Comparison of ENCODE assay signal across 1 cellular context in the genomic region with DNA sequence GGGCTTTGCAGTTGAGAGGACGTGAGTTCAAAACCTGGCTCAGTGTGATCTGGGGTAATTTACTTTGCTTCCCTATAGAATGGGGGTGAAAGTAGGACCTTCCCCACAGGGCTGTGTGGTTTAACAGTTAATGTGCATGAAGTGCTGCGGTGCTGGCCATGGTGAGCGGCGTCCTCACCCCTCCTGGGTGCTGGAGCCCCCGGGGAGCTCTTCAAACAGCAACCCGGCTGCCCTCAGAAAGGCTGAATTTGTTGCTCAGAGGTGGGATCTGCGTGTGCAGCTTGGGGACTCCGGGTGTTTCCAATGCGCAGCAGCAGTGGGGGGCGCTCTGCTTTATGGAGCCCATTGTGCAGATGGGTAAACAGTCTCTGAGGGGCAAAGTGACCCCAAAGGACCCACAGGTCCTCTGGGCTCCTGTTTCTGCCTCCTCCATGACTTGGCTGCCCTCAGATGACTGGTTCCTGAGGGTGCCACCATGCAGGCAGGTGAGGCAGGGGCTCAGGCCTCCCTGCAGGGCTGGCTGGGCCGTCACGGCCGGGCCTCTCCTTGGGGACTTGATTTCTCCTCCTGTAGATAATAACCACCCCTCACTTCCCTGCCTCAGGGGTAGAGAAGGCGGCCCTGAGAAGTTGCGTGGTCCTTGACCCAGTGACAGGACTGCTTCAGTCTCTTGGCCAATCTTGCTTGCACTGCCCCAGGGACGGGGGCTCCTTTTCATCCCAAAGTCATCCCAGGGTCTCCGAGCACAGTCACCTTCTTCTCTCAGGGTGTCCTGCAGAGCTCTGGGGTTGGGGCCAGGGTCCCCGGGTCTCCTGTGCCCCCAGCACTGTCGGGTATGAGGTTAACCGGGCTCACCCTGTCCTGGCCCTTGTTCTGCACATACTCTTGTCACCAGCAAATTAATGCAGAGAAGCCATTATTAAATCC.
TF ChIP-seq lines count a peak whose summit lies in the region.

No MANE protein-coding gene starts in this region.

TF ChIP-seq in H1, 55 proteins besides CTCF, POLR2A, EP300 and RAD21:
- TF ChIP-seq, protein P1, sequence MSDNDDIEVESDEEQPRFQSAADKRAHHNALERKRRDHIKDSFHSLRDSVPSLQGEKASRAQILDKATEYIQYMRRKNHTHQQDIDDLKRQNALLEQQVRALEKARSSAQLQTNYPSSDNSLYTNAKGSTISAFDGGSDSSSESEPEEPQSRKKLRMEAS (IDR thresholded peaks at IDR 0.05) = no peak
- TF ChIP-seq, protein P2, sequence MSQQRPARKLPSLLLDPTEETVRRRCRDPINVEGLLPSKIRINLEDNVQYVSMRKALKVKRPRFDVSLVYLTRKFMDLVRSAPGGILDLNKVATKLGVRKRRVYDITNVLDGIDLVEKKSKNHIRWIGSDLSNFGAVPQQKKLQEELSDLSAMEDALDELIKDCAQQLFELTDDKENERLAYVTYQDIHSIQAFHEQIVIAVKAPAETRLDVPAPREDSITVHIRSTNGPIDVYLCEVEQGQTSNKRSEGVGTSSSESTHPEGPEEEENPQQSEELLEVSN (IDR thresholded peaks at IDR 0.05) = no peak
- TF ChIP-seq SAP30 (IDR thresholded peaks at IDR 0.05; ENCODE audit: insufficient read depth, insufficient replicate concordance, low read length) (no peak), MAFK (IDR thresholded peaks at IDR 0.05; ENCODE audit: low read depth, low read length) (no peak), CHD1 (IDR thresholded peaks at IDR 0.05; ENCODE audit: low read depth, low read length) (no peak), TCF12 (IDR thresholded peaks at IDR 0.05; ENCODE audit: low read depth, low read length) (no peak), KDM5A (IDR thresholded peaks at IDR 0.05; ENCODE audit: low read length) (no peak), SUZ12 (IDR thresholded peaks at IDR 0.05; ENCODE audit: low read length) (no peak), NANOG (IDR thresholded peaks at IDR 0.05; ENCODE audit: insufficient read depth, low read depth, low read length, poor library complexity, severe bottlenecking) (no peak), CBX8 (IDR thresholded peaks at IDR 0.05; ENCODE audit: borderline replicate concordance, low read depth, low read length) (no peak), PHF8 (conservative IDR thresholded peaks at IDR 0.05; ENCODE audit: low read depth, low read length) (no peak), POU5F1 (IDR thresholded peaks at IDR 0.05; ENCODE audit: low read depth, low read length) (no peak), HDAC6 (IDR thresholded peaks at IDR 0.05; ENCODE audit: low read depth, low read length) (no peak), SP2 (IDR thresholded peaks at IDR 0.05; ENCODE audit: low read length) (no peak), KDM1A (IDR thresholded peaks at IDR 0.05; ENCODE audit: borderline replicate concordance, low read length) (no peak), CTBP2 (IDR thresholded peaks at IDR 0.05; ENCODE audit: borderline replicate concordance, insufficient read depth, insufficient read length, low read length) (no peak), CBX5 (IDR thresholded peaks at IDR 0.05; ENCODE audit: low read depth, low read length) (no peak), EGR1 (IDR thresholded peaks at IDR 0.05; ENCODE audit: borderline replicate concordance, low read depth, low read length) (no peak)
